Comparison of ENCODE assay signal across 21 cellular contexts in the genomic region with DNA sequence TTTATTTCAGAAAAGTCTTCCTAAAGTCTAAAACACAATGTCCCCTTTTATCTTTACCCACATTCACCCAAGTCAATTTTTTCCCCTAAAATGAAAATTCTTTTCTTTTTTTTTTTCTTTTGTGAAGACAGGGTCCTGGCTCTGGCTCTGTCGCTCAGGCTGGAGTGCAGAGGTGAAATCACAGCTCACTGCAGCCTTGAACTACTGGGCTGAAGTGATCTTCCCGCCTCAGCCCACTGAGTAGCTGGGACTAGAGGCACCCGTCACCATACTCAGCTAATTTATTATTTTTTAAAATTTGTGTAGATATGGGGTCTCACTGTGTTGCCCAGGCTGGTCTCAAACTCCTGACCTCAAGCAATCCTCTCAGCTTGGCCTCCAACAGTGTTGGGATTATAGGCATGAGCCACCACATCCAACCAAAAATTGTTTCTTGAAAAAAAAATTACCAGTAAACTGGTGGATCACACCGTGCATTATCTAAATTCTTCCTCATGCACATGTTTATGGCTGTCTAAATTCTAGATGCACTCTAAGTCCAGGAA. TPM values are rescaled to one million over a fixed set of nuclear protein-coding genes. Genes with fewer than 3 reads are reported as not detected.
A peak's percentile ranks its signal among the peaks of the same experiment; 100 is the strongest.
DNase-seq lines count a peak whose midpoint lies in the region; ATAC-seq, FAIRE-seq and TF ChIP-seq lines count a peak whose summit lies in the region.
"Had no signal": no experiment of that assay in that cellular context is flagged by ENCODE, and none has a peak within 500 bp of the region (broad histone marks: within the 10 kb centered on the region; RNA-seq: fewer than 3 reads in every experiment).

No MANE protein-coding gene starts in this region.

- H3K4me2 ChIP-seq in HepG2 (ENCODE audit: low read depth, low read length), result no peak overlapping the region
- H3K4me2 ChIP-seq in K562 (ENCODE audit: insufficient read depth, low read length), result no peak overlapping the region
- no peak overlapping the region for H3K4me2 ChIP-seq in trophoblast cell (ENCODE audit: low read length)
- H3K4me2 ChIP-seq: BLaER1, GM23338 had no signal

- H4K20me1 ChIP-seq in HepG2 (ENCODE audit: insufficient read depth, low read length) (no peaks in the 10 kb centered on the region; the same call in 1 of the 2 replicates), K562 (replicated peaks; ENCODE audit: control insufficient read depth, insufficient read depth, low read length) (peaks cover 7% of the 10 kb centered on the region; the same call in 1 of the 2 replicates)

- BruUV-seq in HepG2 (replicated peaks; lab: Mats Ljungman, UMichigan) (no TSS peak), K562 (replicated peaks; lab: Mats Ljungman, UMichigan) (no TSS peak)

- no peak overlapping the region for H4K8ac ChIP-seq in trophoblast cell (ENCODE audit: low read depth, low read length)

- ATAC-seq in HepG2 (peak; percentile 53; the same call in 1 of the 3 replicates), right lobe of liver (no peak), K562 (peak; percentile 57; the same call in 2 of the 3 replicates), omental fat pad (ENCODE audit: low FRiP score) (no peak)
- ATAC-seq: CD8-positive, alpha-beta T cell; GM12878; GM23338; HCT116 had no signal

- H2AFZ ChIP-seq in HepG2 (ENCODE audit: low read length) (no peak overlapping the region), K562 (ENCODE audit: low read depth, low read length) (no peak overlapping the region), trophoblast cell (ENCODE audit: insufficient read depth, low read length, poor library complexity) (no peak overlapping the region)
- H2AFZ ChIP-seq: GM23338 had no signal

- no peak overlapping the region for H2BK5ac ChIP-seq in trophoblast cell (ENCODE audit: low read depth, low read length, poor library complexity)

- H3K4me1 ChIP-seq in HepG2 (ENCODE audit: insufficient read depth, low read length), result no peaks in the 10 kb centered on the region
- no peaks in the 10 kb centered on the region for H3K4me1 ChIP-seq in right lobe of liver
- H3K4me1 ChIP-seq in K562 (replicated peaks in 1 of 2; ENCODE audit: control insufficient read depth in 2 of 2, insufficient read depth in 2 of 2, low read length in 2 of 2), result no peaks in the 10 kb centered on the region; a peak in 1 of 5 replicates
- no peaks in the 10 kb centered on the region for H3K4me1 ChIP-seq in trophoblast cell (ENCODE audit: control insufficient read depth in 1 of 2, insufficient read depth in 2 of 2, low read length in 2 of 2)
- H3K4me1 ChIP-seq: BLaER1, Caco-2 had no signal

- no peaks in the 10 kb centered on the region for H3K79me1 ChIP-seq in trophoblast cell (ENCODE audit: low read length)

- FAIRE-seq in HepG2 (lab: Jason Lieb, UNC) (no peak), K562 (lab: Jason Lieb, UNC) (no peak)
- FAIRE-seq: A204.1, GM12878 had no signal

- H3K9me1 ChIP-seq in K562 (ENCODE audit: control insufficient read depth, insufficient read depth, low read length), result no peaks in the 10 kb centered on the region

- TF ChIP-seq POLR2A in HepG2 (IDR thresholded peaks at IDR 0.05; ENCODE audit: insufficient read depth in 1 of 2, low read depth in 2 of 2, low read length in 2 of 2) (no peak), right lobe of liver (IDR thresholded peaks at IDR 0.05) (no peak), K562 (conservative IDR thresholded peaks at IDR 0.05) (no peak)

- peaks cover 1 to 17% of the 10 kb centered on the region in 2 experiments; a peak in 3 of 5 replicates for H3K36me3 ChIP-seq in HepG2 (replicated peaks in 1 of 2; ENCODE audit: control insufficient read depth in 1 of 2, insufficient read depth in 2 of 2, low read length in 2 of 2)
- H3K36me3 ChIP-seq in right lobe of liver, result no peaks in the 10 kb centered on the region
- H3K36me3 ChIP-seq in K562 (ENCODE audit: control insufficient read depth, insufficient read depth, low read length), result peaks cover 17% of the 10 kb centered on the region
- H3K36me3 ChIP-seq in trophoblast cell (ENCODE audit: control insufficient read depth in 1 of 2, insufficient read depth in 2 of 2, low read length in 2 of 2), result no peaks in the 10 kb centered on the region

- no peak overlapping the region for H2BK120ac ChIP-seq in trophoblast cell (ENCODE audit: insufficient read depth, low read length, poor library complexity)

- H3K9me3 ChIP-seq in HepG2 (ENCODE audit: low read length), result no peaks in the 10 kb centered on the region
- H3K9me3 ChIP-seq in right lobe of liver, result no peaks in the 10 kb centered on the region
- peaks cover 3% of the 10 kb centered on the region; the same call in 1 of the 2 replicates for H3K9me3 ChIP-seq in K562 (replicated peaks; ENCODE audit: control insufficient read depth, insufficient read depth, low read depth, low read length)
- H3K9me3 ChIP-seq in trophoblast cell (ENCODE audit: insufficient read depth, low read depth, low read length), result no peaks in the 10 kb centered on the region
- H3K9me3 ChIP-seq: BLaER1, Caco-2 had no signal

- TF ChIP-seq RAD21 in HepG2 (CRISPR knock-in tag; IDR thresholded peaks at IDR 0.05) (no peak), K562 (CRISPR knock-in tag; conservative IDR thresholded peaks at IDR 0.05 in 1 of 2, IDR thresholded peaks at IDR 0.05 in 1 of 2) (no peak)

- no peak overlapping the region for H3K27ac ChIP-seq in HepG2 (ENCODE audit: extremely low read length, insufficient read depth, low read length)
- H3K27ac ChIP-seq in right lobe of liver, result no peak overlapping the region
- no peak overlapping the region for H3K27ac ChIP-seq in K562 (ENCODE audit: extremely low read depth, low read depth, low read length)
- no peak overlapping the region for H3K27ac ChIP-seq in trophoblast cell (ENCODE audit: low read depth, low read length)
- H3K27ac ChIP-seq: 22Rv1, BLaER1, C4-2B had no signal

- TF ChIP-seq EP300 in HepG2 (IDR thresholded peaks at IDR 0.05; ENCODE audit: low read depth in 2 of 2, low read length in 2 of 2), result no peak
- no peak for TF ChIP-seq EP300 in HepG2 (CRISPR knock-in tag; IDR thresholded peaks at IDR 0.05; ENCODE audit: borderline replicate concordance)
- TF ChIP-seq EP300 in K562 (IDR thresholded peaks at IDR 0.05; ENCODE audit: low read length), result no peak

- H3K4me3 ChIP-seq in HepG2 (replicated peaks in 1 of 3; ENCODE audit: insufficient read depth in 1 of 3, low read depth in 2 of 3, low read length in 3 of 3) (no peak overlapping the region), right lobe of liver (no peak overlapping the region), K562 (no peak overlapping the region), trophoblast cell (ENCODE audit: low read depth, low read length) (no peak overlapping the region)
- H3K4me3 ChIP-seq: BLaER1, GM12878, GM23338 had no signal

- H2AK5ac ChIP-seq in trophoblast cell (ENCODE audit: low read length), result no peak overlapping the region

- intact Hi-C loops in HepG2 (cut with micrococcal nuclease; ENCODE audit: unreplicated experiment) (no loop called here), right lobe of liver (cut with DNase I) (no loop called here), K562 (cut with micrococcal nuclease) (no loop called here)

- no peak overlapping the region for H3K4ac ChIP-seq in trophoblast cell (ENCODE audit: low read depth, low read length)

- H4K91ac ChIP-seq in trophoblast cell (ENCODE audit: low read depth, low read length), result no peak overlapping the region

- DNase-seq in HepG2 (ENCODE audit: low spot score), result no peak
- DNase-seq in right lobe of liver, result no peak
- DNase-seq in K562 (ENCODE audit: extremely low read depth in 1 of 4, low spot score in 3 of 4), result no peak
- DNase-seq in trophoblast cell, result no peak
- DNase-seq in omental fat pad (ENCODE audit: low spot score), result no peak
- DNase-seq in NCI-H510A (lab: John Stamatoyannopoulos, UW), result no peak
- DNase-seq: Caco-2; CD4-positive, CD25-positive, alpha-beta regulatory T cell; CD8-positive, alpha-beta T cell; DMS153; EL; GDM1; H9; HFFc6 had no signal

- WGBS in HepG2 (ENCODE audit: low lambda C conversion rate), result 91% methylated on average over 4 of the region's 4 CpGs
- 97% methylated on average over 4 of the region's 4 CpGs for WGBS in right lobe of liver (ENCODE audit: insufficient coverage, low coverage, low lambda C conversion rate, missing lambda C conversion rate)
- WGBS in K562 (ENCODE audit: insufficient coverage, low coverage, missing lambda C conversion rate), result 73% methylated on average over 4 of the region's 4 CpGs
- WGBS in trophoblast cell (ENCODE audit: extremely low coverage, insufficient coverage, insufficient read length), result no CpG with 5 or more reads among the region's 4 CpGs

- H3K79me2 ChIP-seq in HepG2 (ENCODE audit: insufficient read depth, low read length), result peaks cover 53% of the 10 kb centered on the region
- H3K79me2 ChIP-seq in K562 (ENCODE audit: control insufficient read depth, insufficient read depth, low read length), result peaks cover 53% of the 10 kb centered on the region
- H3K79me2 ChIP-seq in trophoblast cell (ENCODE audit: control insufficient read depth, insufficient read depth, low read length, poor library complexity), result no peaks in the 10 kb centered on the region

- CTCF ChIA-PET in HepG2 (lab: Yijun Ruan, JAX; ENCODE audit: low intra/inter-chr PET ratio, low total read pairs), result no interaction called here
- CTCF ChIA-PET in K562 (lab: Yijun Ruan, JAX; ENCODE audit: low intra/inter-chr PET ratio), result no interaction called here

- POLR2A ChIA-PET in HepG2 (lab: Yijun Ruan, JAX) (no interaction called here), K562 (lab: Yijun Ruan, JAX) (interaction anchor here (0.9 kb wide), 1 partner anchor 54 kb away, joined by 3 read pairs; no protein-coding TSS in a partner anchor)

- H2BK12ac ChIP-seq in trophoblast cell (ENCODE audit: low read length), result no peak overlapping the region

- H3K27me3 ChIP-seq in HepG2 (ENCODE audit: control insufficient read depth in 1 of 2, insufficient read depth in 2 of 2, low read length in 2 of 2) (no peaks in the 10 kb centered on the region), right lobe of liver (no peaks in the 10 kb centered on the region), K562 (ENCODE audit: control insufficient read depth in 2 of 2, insufficient read depth in 2 of 2, low read length in 2 of 2) (no peaks in the 10 kb centered on the region), trophoblast cell (ENCODE audit: insufficient read depth, low read length) (no peaks in the 10 kb centered on the region)
- H3K27me3 ChIP-seq: BLaER1 had no signal

- no peak overlapping the region for H3K23ac ChIP-seq in trophoblast cell (ENCODE audit: low read length)

- in situ Hi-C loops in HepG2 (cut with HindIII; ENCODE audit: extremely low pct_ligation_motif_present, low pct_unique_long_range_greater_than_20kb) (no loop called here), K562 (cut with MboI) (no loop called here)

- TF ChIP-seq CTCF in HepG2 (CRISPR knock-in tag; IDR thresholded peaks at IDR 0.05) (no peak), right lobe of liver (IDR thresholded peaks at IDR 0.05) (no peak), K562 (IDR thresholded peaks at IDR 0.05 in 2 of 3, conservative IDR thresholded peaks at IDR 0.05 in 1 of 3; ENCODE audit: insufficient read depth in 2 of 3, low read depth in 1 of 3, low read length in 3 of 3) (no peak), omental fat pad (IDR thresholded peaks at IDR 0.05) (no peak)

- no peak overlapping the region for H3K14ac ChIP-seq in trophoblast cell (ENCODE audit: low read length)

- H3K18ac ChIP-seq in trophoblast cell (ENCODE audit: low read length), result no peak overlapping the region

- peak overlapping the region; percentile 30 for H4K12ac ChIP-seq in trophoblast cell (ENCODE audit: low read depth, low read length)

- H3K9ac ChIP-seq in HepG2 (ENCODE audit: insufficient read depth, low read depth, low read length) (no peak overlapping the region), K562 (ENCODE audit: insufficient read depth in 1 of 2, low read depth in 2 of 2, low read length in 2 of 2) (no peak overlapping the region), trophoblast cell (ENCODE audit: low read length) (no peak overlapping the region)
- H3K9ac ChIP-seq: BLaER1 had no signal

RNA-seq across cellular contexts. Expression of a gene that starts 56.9 kb away (rescaled TPM):
- total RNA-seq in HepG2 (2016; rRNA removed; fragmentation: Illumina TruSeq; extraction: Trizol) (241 and 333 TPM in 2 replicates), right lobe of liver (10 to 100 TPM; 22.2 to 60.8 (median 38.6) TPM), K562 (2014; rRNA removed) (196 and 225 TPM in 2 replicates), K562 (2014; rRNA removed; fragmentation: Illumina TruSeq; extraction: Trizol) (264 and 282 TPM in 2 replicates), K562 (2015; rRNA removed; fragmentation: Illumina TruSeq; extraction: Trizol) (205 and 225 TPM in 2 replicates), K562 (2021) (207 and 216 TPM in 2 replicates), omental fat pad (10 to 100 TPM; 40.4 to 54.1 (median 50.6) TPM)
- total RNA-seq in HepG2 (2016; cell fraction: cytosol; rRNA removed; fragmentation: Illumina TruSeq; extraction: Trizol; ENCODE audit: low read depth), result 129 and 154 TPM in 2 replicates
- total RNA-seq in HepG2 (2016; cell fraction: insoluble cytoplasmic fraction; rRNA removed; fragmentation: Illumina TruSeq; extraction: Trizol), result 236 and 332 TPM in 2 replicates
- 251 and 284 TPM in 2 replicates for total RNA-seq in HepG2 (2016; cell fraction: membrane; rRNA removed; fragmentation: Illumina TruSeq; extraction: Trizol)
- 155 and 160 TPM in 2 replicates for total RNA-seq in HepG2 (2016; cell fraction: nucleus; rRNA removed; fragmentation: Illumina TruSeq; extraction: Trizol)
- polyA plus RNA-seq in HepG2 (2011; rRNA removed) (97.6 and 153 TPM in 2 replicates), K562 (2011; rRNA removed) (272 and 334 TPM in 2 replicates), K562 (2014; fragmentation: Illumina TruSeq; extraction: Trizol) (293 and 353 TPM in 2 replicates), K562 (2014; fragmentation: Nextera tagmentation; extraction: Ambion mirVana) (100 to 1,000 TPM; 208 to 222 TPM), K562 (2014; rRNA removed) (270 and 272 TPM in 2 replicates)
- polyA plus RNA-seq in HepG2 (2011; cell fraction: cytosol; rRNA removed), result 54.9 and 92.9 TPM in 2 replicates
- 22.4 and 30.1 TPM in 2 replicates for polyA plus RNA-seq in HepG2 (2011; cell fraction: nucleus; rRNA removed)
- polyA plus RNA-seq in HepG2 (2012), result 253 and 333 TPM in 2 replicates
- 221 and 228 TPM in 2 replicates for polyA plus RNA-seq in HepG2 (2016; cell fraction: cytosol; fragmentation: Illumina TruSeq; extraction: Trizol; ENCODE audit: low read depth)
- 393 and 400 TPM in 2 replicates for polyA plus RNA-seq in HepG2 (2016; cell fraction: insoluble cytoplasmic fraction; fragmentation: Illumina TruSeq; extraction: Trizol; ENCODE audit: low read depth)
- 292 and 328 TPM in 2 replicates for polyA plus RNA-seq in HepG2 (2016; cell fraction: membrane; fragmentation: Illumina TruSeq; extraction: Trizol; ENCODE audit: low read depth)
- polyA plus RNA-seq in HepG2 (2016; cell fraction: nucleus; fragmentation: Illumina TruSeq; extraction: Trizol; ENCODE audit: insufficient read depth, low read depth), result 155 and 159 TPM in 2 replicates
- polyA minus RNA-seq in HepG2 (2011; rRNA and poly(A)+ RNA removed; ENCODE audit: low replicate concordance), result 24.6 and 35.4 TPM in 2 replicates
- polyA minus RNA-seq in HepG2 (2011; cell fraction: cytosol; rRNA and poly(A)+ RNA removed), result 67.6 and 77.8 TPM in 2 replicates
- polyA minus RNA-seq in HepG2 (2011; cell fraction: nucleus; rRNA and poly(A)+ RNA removed), result 116 and 148 TPM in 2 replicates
- 45.3 and 93.0 TPM in 2 replicates for total RNA-seq in K562 (2011; cell fraction: chromatin; rRNA removed; ENCODE audit: low replicate concordance)
- 23.7 and 26.2 TPM in 2 replicates for total RNA-seq in K562 (2011; cell fraction: nucleolus; rRNA removed)
- 50.8 and 59.4 TPM in 2 replicates for total RNA-seq in K562 (2011; cell fraction: nucleoplasm; rRNA removed)
- polyA plus RNA-seq in K562 (2011; cell fraction: cytosol; rRNA removed), result 27.0 and 94.9 TPM in 2 replicates
- polyA plus RNA-seq in K562 (2011; cell fraction: nucleus; rRNA removed), result 31.0 and 71.1 TPM in 2 replicates
- 242 and 284 TPM in 2 replicates for polyA plus RNA-seq in K562 (2012)
- 313 and 366 TPM in 2 replicates for polyA minus RNA-seq in K562 (2011; rRNA and poly(A)+ RNA removed)
- polyA minus RNA-seq in K562 (2011; cell fraction: cytosol; rRNA and poly(A)+ RNA removed), result 79.3 and 86.3 TPM in 2 replicates
- polyA minus RNA-seq in K562 (2011; cell fraction: nucleus; rRNA and poly(A)+ RNA removed), result 38.4 and 88.7 TPM in 2 replicates
- 80.2 and 85.1 TPM in 2 replicates for polyA plus RNA-seq in trophoblast cell (2013)

Comparison
In these comparisons a context has a peak if more than half of its experiments do, and no peak if none do; other contexts are left out.
1. ATAC-seq: peak in HepG2 (single experiment) and K562 (single experiment); none in right lobe of liver (0 of 4) and omental fat pad (single experiment).